9 cellular contexts compared by ENCODE assay signal in the genomic region with DNA sequence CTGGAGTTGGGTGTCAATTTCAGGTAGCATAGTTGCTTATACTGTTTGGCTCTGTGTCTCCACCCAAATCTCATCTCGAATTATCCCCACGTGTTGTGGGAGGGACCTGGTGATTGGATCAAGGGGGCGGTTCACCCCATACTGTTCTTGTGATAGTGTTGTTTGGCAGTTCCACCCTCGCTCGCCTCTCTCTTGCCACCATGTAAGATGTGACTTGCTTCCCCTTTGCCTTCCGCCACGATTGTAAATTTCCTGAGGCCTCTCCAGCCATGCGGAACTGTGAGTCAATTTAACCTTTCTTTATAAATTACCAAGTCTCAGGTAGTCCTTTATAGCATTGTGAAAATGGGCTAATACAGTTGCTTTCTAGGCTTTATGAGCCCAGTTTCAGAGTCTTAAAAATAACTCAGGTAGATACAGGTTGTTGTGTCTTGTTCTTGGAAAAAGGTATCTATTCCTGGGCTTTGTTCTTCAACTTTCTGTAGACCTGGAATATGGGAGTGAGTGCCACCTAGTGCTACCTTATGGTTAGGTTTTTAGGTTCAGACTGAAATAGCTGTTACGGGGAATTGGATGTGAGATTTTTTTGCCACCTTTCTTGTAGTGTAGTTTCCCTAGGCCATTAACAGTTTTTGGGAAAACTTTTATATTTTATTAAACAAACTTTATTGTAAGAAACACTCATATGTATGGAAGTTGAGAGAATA. TPM values are rescaled to one million over a fixed set of nuclear protein-coding genes. Genes with fewer than 3 reads are reported as not detected.
A peak's percentile ranks its signal among the peaks of the same experiment; 100 is the strongest.
DNase-seq lines count a peak whose midpoint lies in the region; ATAC-seq and TF ChIP-seq lines count a peak whose summit lies in the region.
"Had no signal": no experiment of that assay in that cellular context is flagged by ENCODE, and none has a peak within 500 bp of the region (broad histone marks: within the 10 kb centered on the region; RNA-seq: fewer than 3 reads in every experiment).

No MANE protein-coding gene starts in this region.

- no peak overlapping the region for H3K4me3 ChIP-seq in LNCaP clone FGC (ENCODE audit: low read depth, low read length)
- H3K4me3 ChIP-seq in osteoblast (ENCODE audit: insufficient read depth, low read length), result no peak overlapping the region

- no peaks in the 10 kb centered on the region for H3K9me3 ChIP-seq in osteoblast (ENCODE audit: low read depth, low read length)

- ATAC-seq in activated CD4-positive, alpha-beta T cell treated with anti-CD3 and anti-CD28 coated beads for 36 hours, result no peak
- no peak for ATAC-seq in HG02970 (IDR thresholded peaks at IDR 0.05; ENCODE audit: low FRiP score, unreplicated experiment)

- H2AFZ ChIP-seq in osteoblast (ENCODE audit: low read length), result no peak overlapping the region

- no peak for DNase-seq in activated CD4-positive, alpha-beta T cell treated with anti-CD3 and anti-CD28 coated beads for 36 hours
- no peak for DNase-seq in activated CD4-positive, alpha-beta T cell treated with anti-CD3 and anti-CD28 coated beads, Interleukin-2, amount 10 ng/mL, durations not matched to agents 24 days and 14 days
- DNase-seq in LNCaP clone FGC (ENCODE audit: low read depth) (no peak), cerebellum (ENCODE audit: low spot score) (peak; percentile 7), osteoblast (ENCODE audit: insufficient read length, low spot score, missing footprints) (no peak), midbrain (lab: John Stamatoyannopoulos, UW) (no peak), SKM-1 (lab: John Stamatoyannopoulos, UW; ENCODE audit: unreplicated experiment) (no peak)
- DNase-seq: activated CD8-positive, alpha-beta memory T cell treated with anti-CD3 and anti-CD28 coated beads, Interleukin-2, amount 50 U/mL, for 4 hours had no signal

- H3K79me2 ChIP-seq in osteoblast (ENCODE audit: insufficient read depth, low read length), result peaks cover 19% of the 10 kb centered on the region

- no peaks in the 10 kb centered on the region for H3K27me3 ChIP-seq in osteoblast (ENCODE audit: insufficient read depth, low read length)

- H3K9me3 Mint-ChIP-seq in activated CD4-positive, alpha-beta T cell treated with anti-CD3 and anti-CD28 coated beads for 36 hours (ENCODE audit: low read depth), result no peaks in the 10 kb centered on the region
- no peaks in the 10 kb centered on the region for H3K9me3 Mint-ChIP-seq in activated CD4-positive, alpha-beta T cell treated with anti-CD3 and anti-CD28 coated beads, Interleukin-2, amount 10 ng/mL, durations not matched to agents 24 days and 14 days

- no peaks in the 10 kb centered on the region for H3K27me3 Mint-ChIP-seq in activated CD4-positive, alpha-beta T cell treated with anti-CD3 and anti-CD28 coated beads for 36 hours
- no peaks in the 10 kb centered on the region for H3K27me3 Mint-ChIP-seq in activated CD4-positive, alpha-beta T cell treated with anti-CD3 and anti-CD28 coated beads, Interleukin-2, amount 10 ng/mL, durations not matched to agents 24 days and 14 days

- H3K4me1 ChIP-seq in osteoblast (ENCODE audit: insufficient read depth, low read length), result peaks cover 6% of the 10 kb centered on the region

- H3K36me3 ChIP-seq in osteoblast (ENCODE audit: insufficient read depth, low read length), result peaks cover 51% of the 10 kb centered on the region

- no peak overlapping the region for H3K4me2 ChIP-seq in osteoblast (ENCODE audit: insufficient read depth, low read length)

- no peak overlapping the region for H3K4me3 Mint-ChIP-seq in activated CD4-positive, alpha-beta T cell treated with anti-CD3 and anti-CD28 coated beads for 36 hours
- H3K4me3 Mint-ChIP-seq in activated CD4-positive, alpha-beta T cell treated with anti-CD3 and anti-CD28 coated beads, Interleukin-2, amount 10 ng/mL, durations not matched to agents 24 days and 14 days, result no peak overlapping the region

- CTCF ChIA-PET in activated CD4-positive, alpha-beta T cell treated with anti-CD3 and anti-CD28 coated beads for 36 hours (lab: Charles Lee), result interaction anchor here (0.6 to 0.7 kb wide), 2 partner anchors 12 to 170 kb away, joined by 3 read pairs; no protein-coding TSS in a partner anchor

- no peak overlapping the region for H3K27ac ChIP-seq in osteoblast (ENCODE audit: low read depth, low read length)

- intact Hi-C loops in activated CD4-positive, alpha-beta T cell treated with anti-CD3 and anti-CD28 coated beads for 36 hours (cut with DNase I, micrococcal nuclease), result no loop called here
- intact Hi-C loops in activated CD4-positive, alpha-beta T cell treated with anti-CD3 and anti-CD28 coated beads, Interleukin-2, amount 10 ng/mL, durations not matched to agents 24 days and 14 days (cut with micrococcal nuclease), result no loop called here

- peaks cover 65% of the 10 kb centered on the region for H3K4me1 Mint-ChIP-seq in activated CD4-positive, alpha-beta T cell treated with anti-CD3 and anti-CD28 coated beads for 36 hours
- peaks cover 58% of the 10 kb centered on the region for H3K4me1 Mint-ChIP-seq in activated CD4-positive, alpha-beta T cell treated with anti-CD3 and anti-CD28 coated beads, Interleukin-2, amount 10 ng/mL, durations not matched to agents 24 days and 14 days

- H3K36me3 Mint-ChIP-seq in activated CD4-positive, alpha-beta T cell treated with anti-CD3 and anti-CD28 coated beads for 36 hours (ENCODE audit: low read depth), result peaks cover 85% of the 10 kb centered on the region
- peaks cover 79% of the 10 kb centered on the region for H3K36me3 Mint-ChIP-seq in activated CD4-positive, alpha-beta T cell treated with anti-CD3 and anti-CD28 coated beads, Interleukin-2, amount 10 ng/mL, durations not matched to agents 24 days and 14 days (ENCODE audit: low read depth)

- TF ChIP-seq CTCF in LNCaP clone FGC (IDR thresholded peaks at IDR 0.05; ENCODE audit: control insufficient read depth, extremely low read depth, insufficient read depth), result peak; percentile 45
- peak; percentile 22 for TF ChIP-seq CTCF in osteoblast (IDR thresholded peaks at IDR 0.05; ENCODE audit: extremely low read depth, low read depth, low read length)

- peak overlapping the region; percentile 32 for H3K27ac Mint-ChIP-seq in activated CD4-positive, alpha-beta T cell treated with anti-CD3 and anti-CD28 coated beads for 36 hours
- H3K27ac Mint-ChIP-seq in activated CD4-positive, alpha-beta T cell treated with anti-CD3 and anti-CD28 coated beads, Interleukin-2, amount 10 ng/mL, durations not matched to agents 24 days and 14 days, result no peak overlapping the region

- POLR2A ChIA-PET in activated CD4-positive, alpha-beta T cell treated with anti-CD3 and anti-CD28 coated beads for 36 hours (lab: Charles Lee), result interaction anchor here (1.0 kb wide), 1 partner anchor 9 kb away, joined by 3 read pairs; no protein-coding TSS in a partner anchor

- H4K20me1 ChIP-seq in osteoblast (ENCODE audit: insufficient read depth, low read length), result peaks cover 21% of the 10 kb centered on the region

RNA-seq across cellular contexts. Expression of a gene that starts 15.6 kb away (rescaled TPM):
- 1,000 to 10,000 TPM; 1,263 to 1,446 TPM for total RNA-seq in activated CD4-positive, alpha-beta T cell treated with anti-CD3 and anti-CD28 coated beads for 36 hours
- total RNA-seq in activated CD4-positive, alpha-beta T cell treated with anti-CD3 and anti-CD28 coated beads, Interleukin-2, amount 10 ng/mL, durations not matched to agents 24 days and 14 days, result 1,039 and 1,063 TPM in 2 replicates
- total RNA-seq in cerebellum (64.9 TPM), osteoblast (126 and 206 TPM in 2 replicates)

RNA-seq across cellular contexts. Expression of a gene that starts 19.8 kb away (rescaled TPM):
- total RNA-seq in activated CD4-positive, alpha-beta T cell treated with anti-CD3 and anti-CD28 coated beads for 36 hours, result 10 to 100 TPM; 17.6 to 18.3 TPM
- total RNA-seq in activated CD4-positive, alpha-beta T cell treated with anti-CD3 and anti-CD28 coated beads, Interleukin-2, amount 10 ng/mL, durations not matched to agents 24 days and 14 days, result 14.6 and 16.1 TPM in 2 replicates
- total RNA-seq in cerebellum, result 30.0 TPM
- total RNA-seq in osteoblast, result 20.3 and 23.3 TPM in 2 replicates
